ENCODE assay signal across 12 cellular contexts in genomic region chr2:216349366-216349765, GRCh38. TPM values are rescaled to one million over a fixed set of nuclear protein-coding genes. Genes with fewer than 3 reads are reported as not detected.
A peak's percentile ranks its signal among the peaks of the same experiment; 100 is the strongest.
DNase-seq lines count a peak whose midpoint lies in the region; TF ChIP-seq lines count a peak whose summit lies in the region.
"Had no signal": no experiment of that assay in that cellular context is flagged by ENCODE, and none has a peak within 500 bp of the region (broad histone marks: within the 10 kb centered on the region; RNA-seq: fewer than 3 reads in every experiment).

No MANE protein-coding gene starts in this region.

- no peak for DNase-seq in AG04450 (ENCODE audit: low read depth, low spot score)
- no peak for DNase-seq in CD8-positive, alpha-beta memory T cell
- peak; percentile 93 for DNase-seq in NT2/D1 (ENCODE audit: low read depth, low spot score)
- DNase-seq in iPS-NIHi11 (ENCODE audit: low spot score): peak; percentile 61
- DNase-seq in kidney glomerular epithelial cell (lab: John Stamatoyannopoulos, UW): no peak
- no peak for DNase-seq in NCI-H1930 (lab: John Stamatoyannopoulos, UW)
- no peak for DNase-seq in inferior parietal cortex (ENCODE audit: extremely low spot score)
- no peak for DNase-seq in globus pallidus (ENCODE audit: low spot score)
- DNase-seq: aorta, heart left ventricle, NCI-H526 treated with DMSO at 0.1 percent for 48 hours had no signal

- no peaks in the 10 kb centered on the region for H3K27me3 ChIP-seq in AG04450 (ENCODE audit: control insufficient read depth, insufficient read depth, low read length)
- no peaks in the 10 kb centered on the region for H3K27me3 ChIP-seq in CD8-positive, alpha-beta memory T cell (ENCODE audit: insufficient read depth, low read length, poor library complexity, severe bottlenecking)
- H3K27me3 ChIP-seq in NT2/D1 (ENCODE audit: insufficient read depth, insufficient read length): no peaks in the 10 kb centered on the region

- POLR2A ChIA-PET in AG04450 (lab: Yijun Ruan, JAX): no interaction called here
- POLR2A ChIA-PET in CD8-positive, alpha-beta memory T cell (lab: Charles Lee): no interaction called here

- H3K27me3 Mint-ChIP-seq in CD8-positive, alpha-beta memory T cell: peaks cover 0 to 6% of the 10 kb centered on the region in 2 donors

- H3K27ac ChIP-seq in AG04450 (ENCODE audit: low read depth, low read length): peak overlapping the region; percentile 11
- no peak overlapping the region for H3K27ac ChIP-seq in CD8-positive, alpha-beta memory T cell (ENCODE audit: low read depth, low read length)
- H3K27ac ChIP-seq: heart left ventricle had no signal

- H3K9ac ChIP-seq in NT2/D1 (ENCODE audit: insufficient read length, low read depth): no peak overlapping the region

- peaks cover 69% of the 10 kb centered on the region for H3K4me1 ChIP-seq in CD8-positive, alpha-beta memory T cell (ENCODE audit: insufficient read depth, low read length)
- peaks cover 9% of the 10 kb centered on the region for H3K4me1 ChIP-seq in NT2/D1 (ENCODE audit: insufficient read depth, insufficient read length)

- H3K9me3 ChIP-seq in AG04450 (ENCODE audit: control insufficient read depth, insufficient read depth, low read length): no peaks in the 10 kb centered on the region
- H3K9me3 ChIP-seq in CD8-positive, alpha-beta memory T cell (ENCODE audit: low read length): no peaks in the 10 kb centered on the region
- H3K9me3 ChIP-seq in NT2/D1 (ENCODE audit: insufficient read depth, low read length): no peaks in the 10 kb centered on the region
- H3K9me3 ChIP-seq: heart left ventricle had no signal

- H3K9me3 Mint-ChIP-seq in CD8-positive, alpha-beta memory T cell: no peaks in the 10 kb centered on the region
- H3K9me3 Mint-ChIP-seq: mesothelial cell of epicardium had no signal

- peak overlapping the region; percentile 21 to 97 (median 81) for H3K27ac Mint-ChIP-seq in CD8-positive, alpha-beta memory T cell
- H3K27ac Mint-ChIP-seq: mesothelial cell of epicardium had no signal

- peaks cover 0 to 4% (median 0%) of the 10 kb centered on the region in 3 donors for H3K36me3 Mint-ChIP-seq in CD8-positive, alpha-beta memory T cell
- H3K36me3 Mint-ChIP-seq: mesothelial cell of epicardium had no signal

- no peak for TF ChIP-seq CTCF in AG04450 (IDR thresholded peaks at IDR 0.05; ENCODE audit: low read depth, low read length)

- no peaks in the 10 kb centered on the region for H3K36me3 ChIP-seq in CD8-positive, alpha-beta memory T cell (ENCODE audit: insufficient read depth, low read length)
- no peaks in the 10 kb centered on the region for H3K36me3 ChIP-seq in NT2/D1 (ENCODE audit: insufficient read depth, insufficient read length, low read length)
- H3K36me3 ChIP-seq: heart left ventricle had no signal

- no peak overlapping the region for H3K4me3 ChIP-seq in AG04450 (ENCODE audit: low read depth, low read length)
- H3K4me3 ChIP-seq in CD8-positive, alpha-beta memory T cell (ENCODE audit: low read length): no peak overlapping the region
- H3K4me3 ChIP-seq in NT2/D1 (ENCODE audit: insufficient read length, low read depth): no peak overlapping the region
- H3K4me3 ChIP-seq: heart left ventricle had no signal

- H3K4me3 Mint-ChIP-seq in CD8-positive, alpha-beta memory T cell: peak overlapping the region in 6 of 7 donors; percentile 19 to 81 (median 38)
- H3K4me3 Mint-ChIP-seq: mesothelial cell of epicardium had no signal

- CTCF ChIA-PET in AG04450 (lab: Charles Lee): no interaction called here
- CTCF ChIA-PET in CD8-positive, alpha-beta memory T cell (lab: Charles Lee): interaction anchor here (1.2 kb wide), 1 partner anchor 51 kb away, joined by 3 read pairs; no protein-coding TSS in a partner anchor

- H3K4me1 Mint-ChIP-seq in CD8-positive, alpha-beta memory T cell: peaks cover 69 to 78% (median 71%) of the 10 kb centered on the region in 3 donors

RNA-seq across cellular contexts. Expression of gene MARCHF4, which starts 22.9 kb away (rescaled TPM):
- 3.8 and 4.3 TPM in 2 replicates for polyA plus RNA-seq in AG04450 (2011; rRNA removed)
- 4.1 and 4.8 TPM in 2 replicates for polyA minus RNA-seq in AG04450 (2011; rRNA and poly(A)+ RNA removed)
- total RNA-seq in CD8-positive, alpha-beta memory T cell: not detected
- not detected for polyA plus RNA-seq in CD8-positive, alpha-beta memory T cell
- polyA plus RNA-seq: aorta had no signal

Comparison
In these comparisons a context has a peak if more than half of its experiments do, and no peak if none do; other contexts are left out.
1. DNase-seq: peak in NT2/D1 (single experiment) and iPS-NIHi11 (single experiment); none in AG04450 (single experiment), CD8-positive, alpha-beta memory T cell (0 of 5), kidney glomerular epithelial cell (single experiment), NCI-H1930 (0 of 2), inferior parietal cortex (single experiment) and globus pallidus (single experiment).